1 cellular context compared by ENCODE assay signal in genomic region chr12:56117778-56118687, GRCh38.
TF ChIP-seq lines count a peak whose summit lies in the region.

ZC3H10 (plus strand) TSS chr12:56118266; CDS start chr12:56120563, 2,297 bp downstream.

TF ChIP-seq in HCT116, 20 proteins besides CTCF, POLR2A, EP300 and RAD21 (continued from another document):
- TF ChIP-seq TCF7L2 (IDR thresholded peaks at IDR 0.05; ENCODE audit: borderline replicate concordance, extremely low read depth, insufficient read depth, insufficient read length), result peak; percentile 77
- no peak for TF ChIP-seq CEBPB (IDR thresholded peaks at IDR 0.05; ENCODE audit: low read depth)
TF ChIP-seq in HCT116: peak in this region for 5.
